In the genomic region with DNA sequence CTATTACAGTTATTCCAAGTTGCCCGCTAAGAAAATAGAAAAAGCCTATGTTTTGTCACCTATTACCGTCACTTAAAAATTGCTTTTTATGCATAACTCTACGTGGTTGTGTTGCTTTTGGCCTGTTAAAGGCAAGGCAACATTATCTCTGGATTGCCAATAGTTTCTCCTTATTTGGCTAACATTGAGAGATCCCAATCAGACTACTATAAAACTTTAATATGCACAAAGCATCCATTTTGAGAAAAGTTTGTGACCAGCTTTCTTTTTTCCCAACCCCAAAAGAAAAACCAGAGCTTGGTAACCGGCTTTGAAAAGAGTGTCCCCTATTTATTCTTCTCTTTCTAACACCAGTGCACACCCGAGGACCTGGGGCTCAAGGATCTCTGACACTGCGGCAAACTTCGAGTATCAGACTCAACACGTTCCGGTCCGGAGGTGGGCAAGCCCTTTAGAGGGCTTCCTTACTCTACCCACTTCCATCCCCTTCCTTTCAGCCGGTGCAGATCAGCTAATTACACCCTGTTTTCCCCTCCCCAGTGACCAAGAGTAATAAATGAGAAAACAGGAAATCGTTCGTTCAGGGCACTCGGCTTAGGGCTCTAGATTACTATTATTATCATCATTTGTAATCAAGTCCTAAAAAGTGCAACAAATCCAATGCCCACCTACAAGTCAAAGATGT, we compare ENCODE assay signal across 8 cellular contexts. TPM values are rescaled to one million over a fixed set of nuclear protein-coding genes. Genes with fewer than 3 reads are reported as not detected.
A peak's percentile ranks its signal among the peaks of the same experiment; 100 is the strongest.
DNase-seq lines count a peak whose midpoint lies in the region; ATAC-seq and FAIRE-seq lines count a peak whose summit lies in the region.

No MANE protein-coding gene starts in this region.

- H3K4me1 Mint-ChIP-seq in activated naive CD4-positive, alpha-beta T cell treated with anti-CD3 and anti-CD28 coated beads, Interleukin-2, amount 50 U/mL, for 24 hours, result peaks cover 49% of the 10 kb centered on the region

- no peaks in the 10 kb centered on the region for H3K36me3 ChIP-seq in rectal smooth muscle tissue (ENCODE audit: control insufficient read depth, insufficient read depth, low read length)

- DNase-seq in Ammon's horn (ENCODE audit: low spot score), result peak; percentile 19
- DNase-seq in LHCN-M2 (ENCODE audit: low read depth), result peak; percentile 7
- no peak for DNase-seq in left ventricle myocardium superior
- no peak for DNase-seq in RCC 7860 (ENCODE audit: low spot score)
- DNase-seq in NCI-H1092 treated with DMSO at 0.1 percent for 48 hours (lab: John Stamatoyannopoulos, UW), result no peak

- peaks cover 6% of the 10 kb centered on the region for H3K4me1 ChIP-seq in rectal smooth muscle tissue (ENCODE audit: control insufficient read depth, insufficient read depth, low read length)

- H3K9me3 Mint-ChIP-seq in activated naive CD4-positive, alpha-beta T cell treated with anti-CD3 and anti-CD28 coated beads, Interleukin-2, amount 50 U/mL, for 24 hours, result no peaks in the 10 kb centered on the region

- H3K9ac ChIP-seq in rectal smooth muscle tissue (ENCODE audit: low read length), result peak overlapping the region; percentile 98

- peak; percentile 10 for ATAC-seq in GM19324 (IDR thresholded peaks at IDR 0.05; ENCODE audit: low FRiP score, unreplicated experiment)
- peak; percentile 3 for ATAC-seq in left ventricle myocardium superior

- peak overlapping the region; percentile 92 for H3K4me3 Mint-ChIP-seq in activated naive CD4-positive, alpha-beta T cell treated with anti-CD3 and anti-CD28 coated beads, Interleukin-2, amount 50 U/mL, for 24 hours

- peak overlapping the region; percentile 99 for H3K27ac ChIP-seq in rectal smooth muscle tissue (ENCODE audit: low read depth, low read length)

- no peak for FAIRE-seq in RCC 7860 (lab: Jason Lieb, UNC)

- H3K27me3 Mint-ChIP-seq in activated naive CD4-positive, alpha-beta T cell treated with anti-CD3 and anti-CD28 coated beads, Interleukin-2, amount 50 U/mL, for 24 hours, result no peaks in the 10 kb centered on the region

- no peaks in the 10 kb centered on the region for H3K27me3 ChIP-seq in rectal smooth muscle tissue (ENCODE audit: control insufficient read depth, insufficient read depth, low read length)

- H3K36me3 Mint-ChIP-seq in activated naive CD4-positive, alpha-beta T cell treated with anti-CD3 and anti-CD28 coated beads, Interleukin-2, amount 50 U/mL, for 24 hours, result no peaks in the 10 kb centered on the region

- peak overlapping the region; percentile 99 for H3K4me3 ChIP-seq in rectal smooth muscle tissue (ENCODE audit: low read length)

- peak overlapping the region; percentile 95 for H3K27ac Mint-ChIP-seq in activated naive CD4-positive, alpha-beta T cell treated with anti-CD3 and anti-CD28 coated beads, Interleukin-2, amount 50 U/mL, for 24 hours

- intact Hi-C loops in left ventricle myocardium superior (cut with micrococcal nuclease), result loop anchor here (10.0 kb wide), 2 partner anchors 129 to 251 kb away; no protein-coding TSS in a partner anchor

RNA-seq across cellular contexts. Expression of a gene that starts 1.2 kb away (rescaled TPM):
- total RNA-seq in LHCN-M2 (2014; rRNA removed) (57.7 and 80.3 TPM in 2 replicates), left ventricle myocardium superior (40.7 TPM)
- 24.0 TPM for polyA plus RNA-seq in LHCN-M2 (2012)

Comparison
In these comparisons a context has a peak if more than half of its experiments do, and no peak if none do; other contexts are left out.
1. DNase-seq: peak in Ammon's horn (single experiment) and LHCN-M2 (single experiment); none in left ventricle myocardium superior (single experiment), RCC 7860 (single experiment) and NCI-H1092 treated with DMSO at 0.1 percent for 48 hours (single experiment).